1 cellular context compared by ENCODE assay signal in the genomic region with DNA sequence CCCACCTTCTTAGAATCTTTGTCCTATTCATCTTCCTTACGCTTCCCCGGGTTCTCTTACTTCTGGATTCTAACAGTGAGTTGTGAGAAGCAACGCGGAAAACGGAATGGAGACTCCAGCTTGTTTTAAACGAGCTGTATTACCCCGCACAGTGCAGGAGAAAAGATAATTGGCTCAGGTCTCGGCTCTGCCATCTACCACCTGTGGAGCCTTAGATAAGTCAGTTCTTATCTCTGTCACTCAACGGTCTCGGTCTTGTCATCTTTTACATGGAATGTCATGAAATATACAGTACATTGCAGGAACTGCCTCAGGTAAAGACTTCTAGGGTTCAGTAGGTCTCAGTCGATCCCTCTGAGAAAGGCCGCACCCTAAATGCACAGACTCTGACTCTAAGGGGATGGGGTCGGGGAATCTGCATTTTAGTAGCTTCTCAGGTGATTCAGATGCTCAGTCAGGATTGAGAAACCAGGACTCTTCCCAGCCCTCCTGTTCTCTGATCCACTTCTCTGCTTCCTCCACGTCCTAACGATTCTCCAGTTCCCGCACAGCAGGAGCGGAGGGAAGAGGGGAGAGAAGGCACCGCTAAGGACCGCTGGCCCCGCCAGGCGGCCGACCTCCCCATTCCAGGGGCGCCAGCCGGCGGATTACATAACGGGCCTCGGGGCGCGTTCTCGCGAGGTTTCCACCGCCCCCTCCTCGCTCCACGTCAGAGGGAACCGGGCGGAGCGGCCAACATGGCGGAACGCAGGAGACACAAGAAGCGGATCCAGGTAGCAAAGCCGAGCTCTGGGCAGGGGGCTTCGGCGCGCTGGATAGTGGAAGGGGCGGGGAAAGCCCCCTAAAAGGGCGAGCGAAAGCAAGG.
A peak's percentile ranks its signal among the peaks of the same experiment; 100 is the strongest.
TF ChIP-seq lines count a peak whose summit lies in the region.

A gene with protein sequence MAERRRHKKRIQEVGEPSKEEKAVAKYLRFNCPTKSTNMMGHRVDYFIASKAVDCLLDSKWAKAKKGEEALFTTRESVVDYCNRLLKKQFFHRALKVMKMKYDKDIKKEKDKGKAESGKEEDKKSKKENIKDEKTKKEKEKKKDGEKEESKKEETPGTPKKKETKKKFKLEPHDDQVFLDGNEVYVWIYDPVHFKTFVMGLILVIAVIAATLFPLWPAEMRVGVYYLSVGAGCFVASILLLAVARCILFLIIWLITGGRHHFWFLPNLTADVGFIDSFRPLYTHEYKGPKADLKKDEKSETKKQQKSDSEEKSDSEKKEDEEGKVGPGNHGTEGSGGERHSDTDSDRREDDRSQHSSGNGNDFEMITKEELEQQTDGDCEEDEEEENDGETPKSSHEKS (plus strand): TSS at position 722 of the 865 bp plus-strand sequence. CDS start 16 bp downstream, at position 738.

TF ChIP-seq in K562, 482 proteins besides CTCF, POLR2A, EP300 and RAD21 (continued from another document and continues in another):
- TF ChIP-seq, protein P1, sequence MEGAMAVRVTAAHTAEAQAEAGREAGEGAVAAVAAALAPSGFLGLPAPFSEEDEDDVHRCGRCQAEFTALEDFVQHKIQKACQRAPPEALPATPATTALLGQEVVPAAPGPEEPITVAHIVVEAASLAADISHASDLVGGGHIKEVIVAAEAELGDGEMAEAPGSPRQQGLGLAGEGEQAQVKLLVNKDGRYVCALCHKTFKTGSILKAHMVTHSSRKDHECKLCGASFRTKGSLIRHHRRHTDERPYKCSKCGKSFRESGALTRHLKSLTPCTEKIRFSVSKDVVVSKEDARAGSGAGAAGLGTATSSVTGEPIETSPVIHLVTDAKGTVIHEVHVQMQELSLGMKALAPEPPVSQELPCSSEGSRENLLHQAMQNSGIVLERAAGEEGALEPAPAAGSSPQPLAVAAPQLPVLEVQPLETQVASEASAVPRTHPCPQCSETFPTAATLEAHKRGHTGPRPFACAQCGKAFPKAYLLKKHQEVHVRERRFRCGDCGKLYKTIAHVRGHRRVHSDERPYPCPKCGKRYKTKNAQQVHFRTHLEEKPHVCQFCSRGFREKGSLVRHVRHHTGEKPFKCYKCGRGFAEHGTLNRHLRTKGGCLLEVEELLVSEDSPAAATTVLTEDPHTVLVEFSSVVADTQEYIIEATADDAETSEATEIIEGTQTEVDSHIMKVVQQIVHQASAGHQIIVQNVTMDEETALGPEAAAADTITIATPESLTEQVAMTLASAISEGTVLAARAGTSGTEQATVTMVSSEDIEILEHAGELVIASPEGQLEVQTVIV (CRISPR knock-in tag; IDR thresholded peaks at IDR 0.05; ENCODE audit: borderline replicate concordance), result no peak
- TF ChIP-seq ZBTB8A (IDR thresholded peaks at IDR 0.05; ENCODE audit: partially characterized antibody), result no peak
- TF ChIP-seq NCOA2 (IDR thresholded peaks at IDR 0.05; ENCODE audit: partially characterized antibody in 2 of 2), result no peak
- 0 out of 2 replicates have a peak, but pooled peaks have one; percentile 10 for TF ChIP-seq KLF16 (IDR thresholded peaks at IDR 0.05)
- TF ChIP-seq CBX3 (IDR thresholded peaks at IDR 0.05; ENCODE audit: borderline replicate concordance in 1 of 2, low read length in 2 of 2), result peak in 1 of 2 experiments; percentile 47; a peak in 1 of 3 replicates
- TF ChIP-seq ZNF197 (CRISPR knock-in tag; IDR thresholded peaks at IDR 0.05; ENCODE audit: low read depth), result no peak
- peak; percentile 79 for TF ChIP-seq CEBPG (CRISPR knock-in tag; IDR thresholded peaks at IDR 0.05)
- peak; percentile 24 to 78; a peak in 2 of 4 replicates for TF ChIP-seq CEBPG (tag; conservative IDR thresholded peaks at IDR 0.05 in 1 of 2, IDR thresholded peaks at IDR 0.05 in 1 of 2)
- TF ChIP-seq ZNF444 (CRISPR knock-in tag; IDR thresholded peaks at IDR 0.05), result no peak
- no peak for TF ChIP-seq CBX2 (IDR thresholded peaks at IDR 0.05; ENCODE audit: insufficient read depth, low read length, poor library complexity, severe bottlenecking)
- TF ChIP-seq JUND (IDR thresholded peaks at IDR 0.05; ENCODE audit: borderline replicate concordance, low read depth, low read length), result peak; percentile 52
- peak; percentile 31; the same call in 1 of the 3 replicates for TF ChIP-seq JUND (tag; IDR thresholded peaks at IDR 0.05; ENCODE audit: borderline replicate concordance, low read depth, low read length)
- TF ChIP-seq, protein P2, sequence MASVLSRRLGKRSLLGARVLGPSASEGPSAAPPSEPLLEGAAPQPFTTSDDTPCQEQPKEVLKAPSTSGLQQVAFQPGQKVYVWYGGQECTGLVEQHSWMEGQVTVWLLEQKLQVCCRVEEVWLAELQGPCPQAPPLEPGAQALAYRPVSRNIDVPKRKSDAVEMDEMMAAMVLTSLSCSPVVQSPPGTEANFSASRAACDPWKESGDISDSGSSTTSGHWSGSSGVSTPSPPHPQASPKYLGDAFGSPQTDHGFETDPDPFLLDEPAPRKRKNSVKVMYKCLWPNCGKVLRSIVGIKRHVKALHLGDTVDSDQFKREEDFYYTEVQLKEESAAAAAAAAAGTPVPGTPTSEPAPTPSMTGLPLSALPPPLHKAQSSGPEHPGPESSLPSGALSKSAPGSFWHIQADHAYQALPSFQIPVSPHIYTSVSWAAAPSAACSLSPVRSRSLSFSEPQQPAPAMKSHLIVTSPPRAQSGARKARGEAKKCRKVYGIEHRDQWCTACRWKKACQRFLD (CRISPR knock-in tag; IDR thresholded peaks at IDR 0.05), result peak; percentile 34; the same call in 1 of the 2 replicates
- TF ChIP-seq OTX1 (CRISPR knock-in tag; IDR thresholded peaks at IDR 0.05), result no peak
- no peak for TF ChIP-seq CBX8 (IDR thresholded peaks at IDR 0.05; ENCODE audit: borderline replicate concordance, extremely low read depth, low read depth, low read length, poor library complexity, severe bottlenecking)
- TF ChIP-seq, protein P3, sequence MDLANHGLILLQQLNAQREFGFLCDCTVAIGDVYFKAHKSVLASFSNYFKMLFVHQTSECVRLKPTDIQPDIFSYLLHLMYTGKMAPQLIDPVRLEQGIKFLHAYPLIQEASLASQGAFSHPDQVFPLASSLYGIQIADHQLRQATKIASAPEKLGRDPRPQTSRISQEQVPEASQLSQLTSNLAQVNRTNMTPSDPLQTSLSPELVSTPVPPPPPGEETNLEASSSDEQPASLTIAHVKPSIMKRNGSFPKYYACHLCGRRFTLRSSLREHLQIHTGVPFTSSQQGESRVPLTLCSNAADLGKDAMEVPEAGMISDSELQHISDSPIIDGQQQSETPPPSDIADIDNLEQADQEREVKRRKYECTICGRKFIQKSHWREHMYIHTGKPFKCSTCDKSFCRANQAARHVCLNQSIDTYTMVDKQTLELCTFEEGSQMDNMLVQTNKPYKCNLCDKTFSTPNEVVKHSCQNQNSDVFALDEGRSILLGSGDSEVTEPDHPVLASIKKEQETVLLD (IDR thresholded peaks at IDR 0.05), result no peak; the same call in 1 of the 2 replicates
- TF ChIP-seq, protein P4, sequence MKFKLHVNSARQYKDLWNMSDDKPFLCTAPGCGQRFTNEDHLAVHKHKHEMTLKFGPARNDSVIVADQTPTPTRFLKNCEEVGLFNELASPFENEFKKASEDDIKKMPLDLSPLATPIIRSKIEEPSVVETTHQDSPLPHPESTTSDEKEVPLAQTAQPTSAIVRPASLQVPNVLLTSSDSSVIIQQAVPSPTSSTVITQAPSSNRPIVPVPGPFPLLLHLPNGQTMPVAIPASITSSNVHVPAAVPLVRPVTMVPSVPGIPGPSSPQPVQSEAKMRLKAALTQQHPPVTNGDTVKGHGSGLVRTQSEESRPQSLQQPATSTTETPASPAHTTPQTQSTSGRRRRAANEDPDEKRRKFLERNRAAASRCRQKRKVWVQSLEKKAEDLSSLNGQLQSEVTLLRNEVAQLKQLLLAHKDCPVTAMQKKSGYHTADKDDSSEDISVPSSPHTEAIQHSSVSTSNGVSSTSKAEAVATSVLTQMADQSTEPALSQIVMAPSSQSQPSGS (CRISPR knock-in tag; IDR thresholded peaks at IDR 0.05), result no peak
- peak; percentile 57 for TF ChIP-seq FOSL1 (tag; conservative IDR thresholded peaks at IDR 0.05)
- TF ChIP-seq EZH2 (IDR thresholded peaks at IDR 0.05; ENCODE audit: borderline replicate concordance, low read depth, low read length), result no peak
- TF ChIP-seq ARID1B (IDR thresholded peaks at IDR 0.05), result peak; percentile 83
- TF ChIP-seq, protein P5, sequence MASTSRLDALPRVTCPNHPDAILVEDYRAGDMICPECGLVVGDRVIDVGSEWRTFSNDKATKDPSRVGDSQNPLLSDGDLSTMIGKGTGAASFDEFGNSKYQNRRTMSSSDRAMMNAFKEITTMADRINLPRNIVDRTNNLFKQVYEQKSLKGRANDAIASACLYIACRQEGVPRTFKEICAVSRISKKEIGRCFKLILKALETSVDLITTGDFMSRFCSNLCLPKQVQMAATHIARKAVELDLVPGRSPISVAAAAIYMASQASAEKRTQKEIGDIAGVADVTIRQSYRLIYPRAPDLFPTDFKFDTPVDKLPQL (IDR thresholded peaks at IDR 0.05; ENCODE audit: extremely low read depth, insufficient read length), result no peak
- TF ChIP-seq, protein P6, sequence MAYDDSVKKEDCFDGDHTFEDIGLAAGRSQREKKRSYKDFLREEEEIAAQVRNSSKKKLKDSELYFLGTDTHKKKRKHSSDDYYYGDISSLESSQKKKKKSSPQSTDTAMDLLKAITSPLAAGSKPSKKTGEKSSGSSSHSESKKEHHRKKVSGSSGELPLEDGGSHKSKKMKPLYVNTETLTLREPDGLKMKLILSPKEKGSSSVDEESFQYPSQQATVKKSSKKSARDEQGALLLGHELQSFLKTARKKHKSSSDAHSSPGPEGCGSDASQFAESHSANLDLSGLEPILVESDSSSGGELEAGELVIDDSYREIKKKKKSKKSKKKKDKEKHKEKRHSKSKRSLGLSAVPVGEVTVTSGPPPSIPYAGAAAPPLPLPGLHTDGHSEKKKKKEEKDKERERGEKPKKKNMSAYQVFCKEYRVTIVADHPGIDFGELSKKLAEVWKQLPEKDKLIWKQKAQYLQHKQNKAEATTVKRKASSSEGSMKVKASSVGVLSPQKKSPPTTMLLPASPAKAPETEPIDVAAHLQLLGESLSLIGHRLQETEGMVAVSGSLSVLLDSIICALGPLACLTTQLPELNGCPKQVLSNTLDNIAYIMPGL (CRISPR knock-in tag; IDR thresholded peaks at IDR 0.05), result peak; percentile 47; the same call in 1 of the 2 replicates
- TF ChIP-seq, protein P7, sequence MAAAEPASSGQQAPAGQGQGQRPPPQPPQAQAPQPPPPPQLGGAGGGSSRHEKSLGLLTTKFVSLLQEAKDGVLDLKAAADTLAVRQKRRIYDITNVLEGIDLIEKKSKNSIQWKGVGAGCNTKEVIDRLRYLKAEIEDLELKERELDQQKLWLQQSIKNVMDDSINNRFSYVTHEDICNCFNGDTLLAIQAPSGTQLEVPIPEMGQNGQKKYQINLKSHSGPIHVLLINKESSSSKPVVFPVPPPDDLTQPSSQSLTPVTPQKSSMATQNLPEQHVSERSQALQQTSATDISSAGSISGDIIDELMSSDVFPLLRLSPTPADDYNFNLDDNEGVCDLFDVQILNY (CRISPR knock-in tag; IDR thresholded peaks at IDR 0.05), result no peak
- TF ChIP-seq KLF1 (tag; IDR thresholded peaks at IDR 0.05), result no peak
- TF ChIP-seq LEF1 (IDR thresholded peaks at IDR 0.05), result no peak
- TF ChIP-seq THRAP3 (IDR thresholded peaks at IDR 0.05; ENCODE audit: borderline replicate concordance), result no peak
- TF ChIP-seq CBFA2T3 (IDR thresholded peaks at IDR 0.05), result peak; percentile 79
- TF ChIP-seq POLR2H (tag; IDR thresholded peaks at IDR 0.05; ENCODE audit: low read depth), result peak; percentile 86
- no peak for TF ChIP-seq HDAC6 (IDR thresholded peaks at IDR 0.05; ENCODE audit: low read depth, low read length)
- peak; percentile 49 for TF ChIP-seq PHF20 (IDR thresholded peaks at IDR 0.05; ENCODE audit: partially characterized antibody)
- TF ChIP-seq SMARCB1 (IDR thresholded peaks at IDR 0.05; ENCODE audit: insufficient read length, low read depth), result no peak
- TF ChIP-seq, protein P8, sequence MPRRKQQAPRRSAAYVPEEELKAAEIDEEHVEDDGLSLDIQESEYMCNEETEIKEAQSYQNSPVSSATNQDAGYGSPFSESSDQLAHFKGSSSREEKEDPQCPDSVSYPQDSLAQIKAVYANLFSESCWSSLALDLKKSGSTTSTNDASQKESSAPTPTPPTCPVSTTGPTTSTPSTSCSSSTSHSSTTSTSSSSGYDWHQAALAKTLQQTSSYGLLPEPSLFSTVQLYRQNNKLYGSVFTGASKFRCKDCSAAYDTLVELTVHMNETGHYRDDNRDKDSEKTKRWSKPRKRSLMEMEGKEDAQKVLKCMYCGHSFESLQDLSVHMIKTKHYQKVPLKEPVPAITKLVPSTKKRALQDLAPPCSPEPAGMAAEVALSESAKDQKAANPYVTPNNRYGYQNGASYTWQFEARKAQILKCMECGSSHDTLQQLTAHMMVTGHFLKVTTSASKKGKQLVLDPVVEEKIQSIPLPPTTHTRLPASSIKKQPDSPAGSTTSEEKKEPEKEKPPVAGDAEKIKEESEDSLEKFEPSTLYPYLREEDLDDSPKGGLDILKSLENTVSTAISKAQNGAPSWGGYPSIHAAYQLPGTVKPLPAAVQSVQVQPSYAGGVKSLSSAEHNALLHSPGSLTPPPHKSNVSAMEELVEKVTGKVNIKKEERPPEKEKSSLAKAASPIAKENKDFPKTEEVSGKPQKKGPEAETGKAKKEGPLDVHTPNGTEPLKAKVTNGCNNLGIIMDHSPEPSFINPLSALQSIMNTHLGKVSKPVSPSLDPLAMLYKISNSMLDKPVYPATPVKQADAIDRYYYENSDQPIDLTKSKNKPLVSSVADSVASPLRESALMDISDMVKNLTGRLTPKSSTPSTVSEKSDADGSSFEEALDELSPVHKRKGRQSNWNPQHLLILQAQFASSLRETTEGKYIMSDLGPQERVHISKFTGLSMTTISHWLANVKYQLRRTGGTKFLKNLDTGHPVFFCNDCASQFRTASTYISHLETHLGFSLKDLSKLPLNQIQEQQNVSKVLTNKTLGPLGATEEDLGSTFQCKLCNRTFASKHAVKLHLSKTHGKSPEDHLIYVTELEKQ (CRISPR knock-in tag; IDR thresholded peaks at IDR 0.05), result no peak
- TF ChIP-seq CHCHD3 (CRISPR knock-in tag; IDR thresholded peaks at IDR 0.05), result no peak
- TF ChIP-seq HMGN3 (IDR thresholded peaks at IDR 0.05; ENCODE audit: borderline replicate concordance, extremely low read depth, insufficient read length, low read depth, low read length), result peak; percentile 65
- no peak for TF ChIP-seq TCFL5 (CRISPR knock-in tag; conservative IDR thresholded peaks at IDR 0.05)
- no peak for TF ChIP-seq TCF7L2 (IDR thresholded peaks at IDR 0.05; ENCODE audit: low read depth, low read length)
- TF ChIP-seq SPI1 (IDR thresholded peaks at IDR 0.05; ENCODE audit: borderline replicate concordance, low read depth, low read length), result 0 out of 2 replicates have a peak, but pooled peaks have one; percentile 11
- no peak for TF ChIP-seq ZNF121 (CRISPR knock-in tag; conservative IDR thresholded peaks at IDR 0.05)
- TF ChIP-seq, protein P9, sequence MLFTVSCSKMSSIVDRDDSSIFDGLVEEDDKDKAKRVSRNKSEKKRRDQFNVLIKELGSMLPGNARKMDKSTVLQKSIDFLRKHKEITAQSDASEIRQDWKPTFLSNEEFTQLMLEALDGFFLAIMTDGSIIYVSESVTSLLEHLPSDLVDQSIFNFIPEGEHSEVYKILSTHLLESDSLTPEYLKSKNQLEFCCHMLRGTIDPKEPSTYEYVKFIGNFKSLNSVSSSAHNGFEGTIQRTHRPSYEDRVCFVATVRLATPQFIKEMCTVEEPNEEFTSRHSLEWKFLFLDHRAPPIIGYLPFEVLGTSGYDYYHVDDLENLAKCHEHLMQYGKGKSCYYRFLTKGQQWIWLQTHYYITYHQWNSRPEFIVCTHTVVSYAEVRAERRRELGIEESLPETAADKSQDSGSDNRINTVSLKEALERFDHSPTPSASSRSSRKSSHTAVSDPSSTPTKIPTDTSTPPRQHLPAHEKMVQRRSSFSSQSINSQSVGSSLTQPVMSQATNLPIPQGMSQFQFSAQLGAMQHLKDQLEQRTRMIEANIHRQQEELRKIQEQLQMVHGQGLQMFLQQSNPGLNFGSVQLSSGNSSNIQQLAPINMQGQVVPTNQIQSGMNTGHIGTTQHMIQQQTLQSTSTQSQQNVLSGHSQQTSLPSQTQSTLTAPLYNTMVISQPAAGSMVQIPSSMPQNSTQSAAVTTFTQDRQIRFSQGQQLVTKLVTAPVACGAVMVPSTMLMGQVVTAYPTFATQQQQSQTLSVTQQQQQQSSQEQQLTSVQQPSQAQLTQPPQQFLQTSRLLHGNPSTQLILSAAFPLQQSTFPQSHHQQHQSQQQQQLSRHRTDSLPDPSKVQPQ (CRISPR knock-in tag; IDR thresholded peaks at IDR 0.05; ENCODE audit: borderline replicate concordance), result no peak
